18 cellular contexts compared by ENCODE assay signal in genomic region chrX:16462912-16463311, GRCh38.
A peak's percentile ranks its signal among the peaks of the same experiment; 100 is the strongest.
DNase-seq lines count a peak whose midpoint lies in the region; ATAC-seq and TF ChIP-seq lines count a peak whose summit lies in the region.
"Had no signal": no experiment of that assay in that cellular context is flagged by ENCODE, and none has a peak within 500 bp of the region (broad histone marks: within the 10 kb centered on the region; RNA-seq: fewer than 3 reads in every experiment).

No MANE protein-coding gene starts in this region.

- 93% methylated on average over 4 of the region's 6 CpGs for WGBS in mesenchymal stem cell

- no peak overlapping the region for H2AK5ac ChIP-seq in mesenchymal stem cell (ENCODE audit: low read length, severe bottlenecking)

- H3K27me3 ChIP-seq in left ventricle myocardium inferior (ENCODE audit: low read depth) (no peaks in the 10 kb centered on the region), mesenchymal stem cell (ENCODE audit: control insufficient read depth in 1 of 2, insufficient read depth in 1 of 2, low read length in 2 of 2) (no peaks in the 10 kb centered on the region)
- H3K27me3 ChIP-seq: upper lobe of right lung had no signal

- H3K4me3 ChIP-seq in left ventricle myocardium inferior = no peak overlapping the region
- no peak overlapping the region for H3K4me3 ChIP-seq in mesenchymal stem cell (ENCODE audit: insufficient read depth in 1 of 2, low read depth in 1 of 2, low read length in 2 of 2)
- H3K4me3 ChIP-seq: heart left ventricle, K562, upper lobe of right lung had no signal

- DNase-seq in left ventricle myocardium superior (no peak), left ventricle myocardium inferior (no peak), chondrocyte (ENCODE audit: low spot score) (no peak), mesenchymal stem cell (peak; percentile 21), NCI-H510A (lab: John Stamatoyannopoulos, UW) (no peak), amniotic stem cell (lab: John Stamatoyannopoulos, UW) (no peak), dermis blood vessel endothelial cell (no peak)
- DNase-seq: 8988T; activated gamma-delta T cell; GOT3; heart left ventricle; left cardiac atrium; NCI-H1417; NCI-H2227 treated with DMSO at 0.1 percent for 48 hours; stimulated activated CD4-positive, alpha-beta T cell treated with anti-CD3 and anti-CD28 coated beads, Interleukin-4, amount 100 ng/mL, for 1 hour; upper lobe of right lung had no signal

- no peaks in the 10 kb centered on the region for H3K9me3 ChIP-seq in left ventricle myocardium inferior (replicated peaks)
- no peaks in the 10 kb centered on the region for H3K9me3 ChIP-seq in mesenchymal stem cell (ENCODE audit: control insufficient read depth, low read length)
- H3K9me3 ChIP-seq: heart left ventricle, upper lobe of right lung had no signal

- H3K4me1 Mint-ChIP-seq in chondrocyte (ENCODE audit: low read depth) = peaks cover 24% of the 10 kb centered on the region

- no peak overlapping the region for H3K27ac ChIP-seq in left ventricle myocardium inferior (replicated peaks)
- H3K27ac ChIP-seq in mesenchymal stem cell (ENCODE audit: low read length, poor library complexity, severe bottlenecking) = no peak overlapping the region
- H3K27ac ChIP-seq: heart left ventricle, upper lobe of right lung had no signal

- H2BK120ac ChIP-seq in mesenchymal stem cell (ENCODE audit: low read depth, low read length) = no peak overlapping the region

- H3K4me2 ChIP-seq in mesenchymal stem cell (ENCODE audit: low read length, poor library complexity, severe bottlenecking) = no peak overlapping the region

- H3K4me1 ChIP-seq in left ventricle myocardium inferior = no peaks in the 10 kb centered on the region
- no peaks in the 10 kb centered on the region for H3K4me1 ChIP-seq in mesenchymal stem cell (ENCODE audit: control insufficient read depth, insufficient read depth, low read depth, low read length)
- H3K4me1 ChIP-seq: heart left ventricle, upper lobe of right lung had no signal

- H3K36me3 ChIP-seq in left ventricle myocardium inferior (no peaks in the 10 kb centered on the region), mesenchymal stem cell (ENCODE audit: control insufficient read depth in 1 of 2, insufficient read depth in 2 of 2, low read depth in 1 of 2, low read length in 2 of 2) (no peaks in the 10 kb centered on the region)
- H3K36me3 ChIP-seq: heart left ventricle, upper lobe of right lung had no signal

- H2BK15ac ChIP-seq in mesenchymal stem cell (ENCODE audit: low read depth, poor library complexity, severe bottlenecking) = no peak overlapping the region

- H2BK12ac ChIP-seq in mesenchymal stem cell (ENCODE audit: low read length in 2 of 2) = no peak overlapping the region

- H3K23ac ChIP-seq in mesenchymal stem cell (ENCODE audit: low read length in 2 of 2) = no peak overlapping the region

- intact Hi-C loops in left ventricle myocardium superior (cut with micrococcal nuclease) = no loop called here
- intact Hi-C loops in left ventricle myocardium inferior (cut with micrococcal nuclease) = no loop called here

- H3K27me3 Mint-ChIP-seq in chondrocyte (ENCODE audit: low read depth) = no peaks in the 10 kb centered on the region

- no peaks in the 10 kb centered on the region for H3K9me3 Mint-ChIP-seq in chondrocyte (ENCODE audit: low read depth)

- peak overlapping the region; percentile 25 for H3K4me3 Mint-ChIP-seq in chondrocyte (ENCODE audit: unreplicated experiment)

- TF ChIP-seq CTCF in left ventricle myocardium inferior (IDR thresholded peaks at IDR 0.05; ENCODE audit: borderline replicate concordance) (no peak), chondrocyte (IDR thresholded peaks at IDR 0.05) (no peak)

- ATAC-seq in left ventricle myocardium superior = peak; percentile 49
- ATAC-seq in activated CD4-positive, CD25-positive, alpha-beta regulatory T cell treated with anti-CD3 and anti-CD28 coated beads, Interleukin-2, amount 50 U/mL, for 24 hours = no peak
- ATAC-seq: K562, upper lobe of right lung had no signal

- H3K14ac ChIP-seq in mesenchymal stem cell (ENCODE audit: low read length in 2 of 2) = no peak overlapping the region

- H3K79me1 ChIP-seq in mesenchymal stem cell (replicated peaks; ENCODE audit: low read length, poor library complexity, severe bottlenecking) = no peaks in the 10 kb centered on the region

- H3K4ac ChIP-seq in mesenchymal stem cell (ENCODE audit: low read depth in 1 of 2, low read length in 2 of 2) = no peak overlapping the region

- H3K27ac Mint-ChIP-seq in chondrocyte (ENCODE audit: unreplicated experiment) = peak overlapping the region; percentile 84

- H2BK5ac ChIP-seq in mesenchymal stem cell (ENCODE audit: low read depth, low read length, poor library complexity, severe bottlenecking) = no peak overlapping the region

- H3K36me3 Mint-ChIP-seq in chondrocyte (ENCODE audit: low read depth) = no peaks in the 10 kb centered on the region

- H3K18ac ChIP-seq in mesenchymal stem cell (ENCODE audit: low read depth in 1 of 2, low read length in 2 of 2) = no peak overlapping the region

- no peak overlapping the region for H3K9ac ChIP-seq in mesenchymal stem cell (ENCODE audit: low read length)

- no peak overlapping the region for H4K91ac ChIP-seq in mesenchymal stem cell (ENCODE audit: low read length)

- H4K8ac ChIP-seq in mesenchymal stem cell (ENCODE audit: low read length) = no peak overlapping the region

- no peak overlapping the region for H2AFZ ChIP-seq in mesenchymal stem cell (ENCODE audit: low read depth, low read length)
